In the genomic region with DNA sequence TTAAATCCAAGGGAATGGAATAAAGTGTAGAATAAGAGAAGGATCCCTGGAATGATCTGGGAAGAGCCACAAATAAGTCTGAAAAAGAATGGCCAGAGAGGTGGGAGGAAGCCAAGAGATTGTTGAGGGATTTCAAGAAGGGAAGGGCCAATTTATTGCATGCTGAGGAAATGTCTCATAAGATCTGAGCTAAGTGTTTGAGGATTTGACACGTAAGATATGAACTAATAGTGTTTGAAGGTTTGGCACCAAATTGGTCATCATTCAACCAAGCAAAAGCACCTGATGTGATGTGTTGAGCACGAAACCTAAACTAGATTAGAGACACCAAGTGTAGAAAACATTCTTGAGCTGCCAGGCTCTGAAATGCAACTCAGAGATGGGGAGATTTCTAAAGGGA, we compare ENCODE assay signal across 1 cellular context.
TF ChIP-seq lines count a peak whose summit lies in the region.

No MANE protein-coding gene starts in this region.

TF ChIP-seq in GM12878, 131 proteins besides CTCF, POLR2A, EP300 and RAD21 (continued from another document):
- TF ChIP-seq, protein P1, sequence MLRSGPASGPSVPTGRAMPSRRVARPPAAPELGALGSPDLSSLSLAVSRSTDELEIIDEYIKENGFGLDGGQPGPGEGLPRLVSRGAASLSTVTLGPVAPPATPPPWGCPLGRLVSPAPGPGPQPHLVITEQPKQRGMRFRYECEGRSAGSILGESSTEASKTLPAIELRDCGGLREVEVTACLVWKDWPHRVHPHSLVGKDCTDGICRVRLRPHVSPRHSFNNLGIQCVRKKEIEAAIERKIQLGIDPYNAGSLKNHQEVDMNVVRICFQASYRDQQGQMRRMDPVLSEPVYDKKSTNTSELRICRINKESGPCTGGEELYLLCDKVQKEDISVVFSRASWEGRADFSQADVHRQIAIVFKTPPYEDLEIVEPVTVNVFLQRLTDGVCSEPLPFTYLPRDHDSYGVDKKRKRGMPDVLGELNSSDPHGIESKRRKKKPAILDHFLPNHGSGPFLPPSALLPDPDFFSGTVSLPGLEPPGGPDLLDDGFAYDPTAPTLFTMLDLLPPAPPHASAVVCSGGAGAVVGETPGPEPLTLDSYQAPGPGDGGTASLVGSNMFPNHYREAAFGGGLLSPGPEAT (IDR thresholded peaks at IDR 0.05; ENCODE audit: low read depth) = peak; percentile 68; the same call in 1 of the 2 replicates
- TF ChIP-seq, protein P2, sequence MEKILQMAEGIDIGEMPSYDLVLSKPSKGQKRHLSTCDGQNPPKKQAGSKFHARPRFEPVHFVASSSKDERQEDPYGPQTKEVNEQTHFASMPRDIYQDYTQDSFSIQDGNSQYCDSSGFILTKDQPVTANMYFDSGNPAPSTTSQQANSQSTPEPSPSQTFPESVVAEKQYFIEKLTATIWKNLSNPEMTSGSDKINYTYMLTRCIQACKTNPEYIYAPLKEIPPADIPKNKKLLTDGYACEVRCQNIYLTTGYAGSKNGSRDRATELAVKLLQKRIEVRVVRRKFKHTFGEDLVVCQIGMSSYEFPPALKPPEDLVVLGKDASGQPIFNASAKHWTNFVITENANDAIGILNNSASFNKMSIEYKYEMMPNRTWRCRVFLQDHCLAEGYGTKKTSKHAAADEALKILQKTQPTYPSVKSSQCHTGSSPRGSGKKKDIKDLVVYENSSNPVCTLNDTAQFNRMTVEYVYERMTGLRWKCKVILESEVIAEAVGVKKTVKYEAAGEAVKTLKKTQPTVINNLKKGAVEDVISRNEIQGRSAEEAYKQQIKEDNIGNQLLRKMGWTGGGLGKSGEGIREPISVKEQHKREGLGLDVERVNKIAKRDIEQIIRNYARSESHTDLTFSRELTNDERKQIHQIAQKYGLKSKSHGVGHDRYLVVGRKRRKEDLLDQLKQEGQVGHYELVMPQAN (conservative IDR thresholded peaks at IDR 0.05) = no peak
- peak; percentile 59 for TF ChIP-seq IKZF1 (conservative IDR thresholded peaks at IDR 0.05)
- TF ChIP-seq TARDBP (IDR thresholded peaks at IDR 0.05; ENCODE audit: borderline replicate concordance) = no peak
- peak; percentile 97 for TF ChIP-seq BCL11A (IDR thresholded peaks at IDR 0.05; ENCODE audit: low read depth, low read length)
- TF ChIP-seq PAX8 (IDR thresholded peaks at IDR 0.05) = no peak
- TF ChIP-seq RAD51 (IDR thresholded peaks at IDR 0.05) = no peak
- TF ChIP-seq KLF5 (IDR thresholded peaks at IDR 0.05; ENCODE audit: partially characterized antibody) = no peak
- TF ChIP-seq, protein P3, sequence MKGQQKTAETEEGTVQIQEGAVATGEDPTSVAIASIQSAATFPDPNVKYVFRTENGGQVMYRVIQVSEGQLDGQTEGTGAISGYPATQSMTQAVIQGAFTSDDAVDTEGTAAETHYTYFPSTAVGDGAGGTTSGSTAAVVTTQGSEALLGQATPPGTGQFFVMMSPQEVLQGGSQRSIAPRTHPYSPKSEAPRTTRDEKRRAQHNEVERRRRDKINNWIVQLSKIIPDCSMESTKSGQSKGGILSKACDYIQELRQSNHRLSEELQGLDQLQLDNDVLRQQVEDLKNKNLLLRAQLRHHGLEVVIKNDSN (IDR thresholded peaks at IDR 0.05; ENCODE audit: borderline replicate concordance, extremely low read length, insufficient read depth, low read depth, low read length) = no peak
- TF ChIP-seq NFIC (IDR thresholded peaks at IDR 0.05; ENCODE audit: low read depth, low read length) = peak; percentile 90
- no peak for TF ChIP-seq MEF2A (IDR thresholded peaks at IDR 0.05; ENCODE audit: insufficient read depth, low read depth, low read length)
